ENCODE assay signal across 10 cellular contexts in genomic region chr11:18106688-18107087, GRCh38. TPM values are rescaled to one million over a fixed set of nuclear protein-coding genes. Genes with fewer than 3 reads are reported as not detected.
DNase-seq lines count a peak whose midpoint lies in the region; ATAC-seq, FAIRE-seq and TF ChIP-seq lines count a peak whose summit lies in the region.
"Had no signal": no experiment of that assay in that cellular context is flagged by ENCODE, and none has a peak within 500 bp of the region (broad histone marks: within the 10 kb centered on the region; RNA-seq: fewer than 3 reads in every experiment).

No MANE protein-coding gene starts in this region.

- no peaks in the 10 kb centered on the region for H3K27me3 ChIP-seq in PC-3 (ENCODE audit: low read length)
- peaks cover 0 to 6% (median 0%) of the 10 kb centered on the region in 45 donors for H3K27me3 ChIP-seq in dorsolateral prefrontal cortex
- H3K27me3 ChIP-seq in psoas muscle (ENCODE audit: insufficient read depth in 3 of 3, low read length in 2 of 3) = no peaks in the 10 kb centered on the region
- H3K27me3 ChIP-seq: MG63 had no signal

- CTCF ChIA-PET in PC-3 (lab: Charles Lee) = interaction anchor here (0.8 to 1.0 kb wide), 2 partner anchors 18 to 116 kb away, joined by 3 to 6 read pairs; no protein-coding TSS in a partner anchor

- H3K4me3 Mint-ChIP-seq in activated CD4-positive, alpha-beta T cell treated with anti-CD3 and anti-CD28 coated beads, Interleukin-2, amount 10 ng/mL, durations not matched to agents 24 days and 14 days = peak overlapping the region; percentile 30

- no peaks in the 10 kb centered on the region for H3K9me3 Mint-ChIP-seq in activated CD4-positive, alpha-beta T cell treated with anti-CD3 and anti-CD28 coated beads, Interleukin-2, amount 10 ng/mL, durations not matched to agents 24 days and 14 days

- peak overlapping the region; percentile 93 for H2AFZ ChIP-seq in PC-3 (ENCODE audit: low read length)

- H3K9me3 ChIP-seq in PC-3 (ENCODE audit: low read length) (no peaks in the 10 kb centered on the region), psoas muscle (no peaks in the 10 kb centered on the region)
- H3K9me3 ChIP-seq: MG63 had no signal

- peaks cover 29% of the 10 kb centered on the region for H3K79me2 ChIP-seq in PC-3 (ENCODE audit: low read length)

- H3K36me3 Mint-ChIP-seq in activated CD4-positive, alpha-beta T cell treated with anti-CD3 and anti-CD28 coated beads, Interleukin-2, amount 10 ng/mL, durations not matched to agents 24 days and 14 days (ENCODE audit: low read depth) = peaks cover 13% of the 10 kb centered on the region

- H3K9me2 ChIP-seq in PC-3 (replicated peaks; ENCODE audit: low read length) = no peaks in the 10 kb centered on the region

- peaks cover 21% of the 10 kb centered on the region for H3K4me1 ChIP-seq in PC-3 (ENCODE audit: insufficient read depth, low read length)
- peaks cover 9% of the 10 kb centered on the region for H3K4me1 ChIP-seq in psoas muscle

- intact Hi-C loops in activated CD4-positive, alpha-beta T cell treated with anti-CD3 and anti-CD28 coated beads, Interleukin-2, amount 10 ng/mL, durations not matched to agents 24 days and 14 days (cut with micrococcal nuclease) = loop anchor here (1.0 to 10.0 kb wide), 7 partner anchors 93 to 511 kb away; partner anchors contain the start of genes GTF2H1, HPS5, KCNC1 and SERGEF
- intact Hi-C loops in PC-3 (cut with micrococcal nuclease) (loop anchor here (1.0 to 5.0 kb wide), 2 partner anchors 94 to 114 kb away; partner anchors contain the start of gene SERGEF), dorsolateral prefrontal cortex (cut with DNase I) (loop anchor here (2.0 to 5.0 kb wide), 2 partner anchors 94 kb away; partner anchors contain the start of gene SERGEF (in 2 of the 2)), psoas muscle (cut with DNase I) (loop anchor here in 1 of 2 donors (10.0 kb wide), 1 partner anchor 92 kb away; the partner anchor contains the start of gene SERGEF)

- no peak for DNase-seq in activated CD4-positive, alpha-beta T cell treated with anti-CD3 and anti-CD28 coated beads, Interleukin-2, amount 10 ng/mL, durations not matched to agents 24 days and 14 days
- no peak for DNase-seq in activated CD4-positive, alpha-beta T cell treated with anti-CD3 and anti-CD28 coated beads for 48 hours
- DNase-seq in PC-3 = peak; percentile 70
- DNase-seq in dorsolateral prefrontal cortex = no peak
- no peak for DNase-seq in psoas muscle
- DNase-seq in effector CD4-positive, alpha-beta T cell = no peak
- DNase-seq in D721Med (ENCODE audit: insufficient read length, low spot score) = no peak

- no peak for TF ChIP-seq CTCF in PC-3 (conservative IDR thresholded peaks at IDR 0.05; ENCODE audit: low read depth, low read length)
- TF ChIP-seq CTCF in dorsolateral prefrontal cortex (IDR thresholded peaks at IDR 0.05 in 54 of 56, conservative IDR thresholded peaks at IDR 0.05 in 2 of 56; ENCODE audit: low read depth in 1 of 56, partially characterized antibody in 56 of 56) = no peak
- no peak for TF ChIP-seq CTCF in psoas muscle (IDR thresholded peaks at IDR 0.05)
- no peak for TF ChIP-seq CTCF in D721Med (IDR thresholded peaks at IDR 0.05; ENCODE audit: insufficient read depth, missing control alignments)

- FAIRE-seq in D721Med (lab: Jason Lieb, UNC) = no peak

- H3K27ac Mint-ChIP-seq in activated CD4-positive, alpha-beta T cell treated with anti-CD3 and anti-CD28 coated beads, Interleukin-2, amount 10 ng/mL, durations not matched to agents 24 days and 14 days = no peak overlapping the region

- no peaks in the 10 kb centered on the region for H3F3A ChIP-seq in PC-3 (ENCODE audit: low read length, unreplicated experiment)

- H3K36me3 ChIP-seq in PC-3 (ENCODE audit: low read depth, low read length) (peaks cover 17% of the 10 kb centered on the region), psoas muscle (ENCODE audit: insufficient read depth in 1 of 2, low read depth in 1 of 2) (peaks cover 0 to 21% of the 10 kb centered on the region in 2 donors)

- peak overlapping the region; percentile 6; the same call in 1 of the 2 replicates for H3K27ac ChIP-seq in PC-3 (ENCODE audit: low read length)
- H3K27ac ChIP-seq in dorsolateral prefrontal cortex = peak overlapping the region in 1 of 59 donors; percentile 33
- no peak overlapping the region for H3K27ac ChIP-seq in psoas muscle

- H4K20me1 ChIP-seq in PC-3 (ENCODE audit: low read length) = no peaks in the 10 kb centered on the region

- H3K27me3 Mint-ChIP-seq in activated CD4-positive, alpha-beta T cell treated with anti-CD3 and anti-CD28 coated beads, Interleukin-2, amount 10 ng/mL, durations not matched to agents 24 days and 14 days = peaks cover 16% of the 10 kb centered on the region

- 89 to 94% (median 91%) methylated on average over 9 of the region's 9 CpGs for WGBS in psoas muscle, 3 donors

- H3K4me2 ChIP-seq in PC-3 (ENCODE audit: low read length) = peak overlapping the region; percentile 78

- peak; percentile 72 for ATAC-seq in PC-3
- no peak for ATAC-seq in psoas muscle
- ATAC-seq in GM21423 (IDR thresholded peaks at IDR 0.05; ENCODE audit: unreplicated experiment) = no peak

- BruUV-seq in PC-3 (replicated peaks; lab: Mats Ljungman, UMichigan) = no TSS peak

- POLR2A ChIA-PET in PC-3 (lab: Charles Lee; ENCODE audit: unreplicated experiment) = no interaction called here

- peak overlapping the region; percentile 93; the same call in 1 of the 2 replicates for H3K4me3 ChIP-seq in PC-3 (ENCODE audit: low read length)
- peak overlapping the region in 44 of 59 donors; percentile 78 to 100 (median 94) for H3K4me3 ChIP-seq in dorsolateral prefrontal cortex
- H3K4me3 ChIP-seq in psoas muscle = peak overlapping the region; percentile 92

- no peak overlapping the region for H3K9ac ChIP-seq in PC-3 (ENCODE audit: low read length)

- H3K4me1 Mint-ChIP-seq in activated CD4-positive, alpha-beta T cell treated with anti-CD3 and anti-CD28 coated beads, Interleukin-2, amount 10 ng/mL, durations not matched to agents 24 days and 14 days = peaks cover 22% of the 10 kb centered on the region

RNA-seq across cellular contexts. Expression of gene SAAL1, which starts 0.8 kb away (rescaled TPM):
- total RNA-seq in activated CD4-positive, alpha-beta T cell treated with anti-CD3 and anti-CD28 coated beads, Interleukin-2, amount 10 ng/mL, durations not matched to agents 24 days and 14 days = 40.1 and 43.5 TPM in 2 replicates
- total RNA-seq in PC-3 (2014; rRNA removed) = 21.5 and 25.4 TPM in 2 replicates
- 10 to 100 TPM in 119 of 120 experiments, 1 to 10 TPM in 1; 8.6 to 28.1 (median 15.8) TPM for total RNA-seq in dorsolateral prefrontal cortex
- 1 to 10 TPM; 3.5 to 6.5 (median 4.6) TPM for total RNA-seq in psoas muscle
- 1 to 10 TPM; 5.3 to 6.7 (median 5.5) TPM for polyA plus RNA-seq in psoas muscle

RNA-seq across cellular contexts. Expression of gene MRGPRX3, which starts 25.7 kb away (rescaled TPM):
- not detected in 2 replicates for total RNA-seq in activated CD4-positive, alpha-beta T cell treated with anti-CD3 and anti-CD28 coated beads, Interleukin-2, amount 10 ng/mL, durations not matched to agents 24 days and 14 days
- total RNA-seq in PC-3 (2014; rRNA removed) (not detected in 2 replicates), dorsolateral prefrontal cortex (under 1 TPM in 10 of 120 experiments, not detected in 110; 0.28 to 0.39 (median 0.32) TPM), psoas muscle (not detected)
- not detected for polyA plus RNA-seq in psoas muscle
- polyA plus RNA-seq: AG04450 had no signal
